ENCODE assay signal across 34 cellular contexts in the genomic region with DNA sequence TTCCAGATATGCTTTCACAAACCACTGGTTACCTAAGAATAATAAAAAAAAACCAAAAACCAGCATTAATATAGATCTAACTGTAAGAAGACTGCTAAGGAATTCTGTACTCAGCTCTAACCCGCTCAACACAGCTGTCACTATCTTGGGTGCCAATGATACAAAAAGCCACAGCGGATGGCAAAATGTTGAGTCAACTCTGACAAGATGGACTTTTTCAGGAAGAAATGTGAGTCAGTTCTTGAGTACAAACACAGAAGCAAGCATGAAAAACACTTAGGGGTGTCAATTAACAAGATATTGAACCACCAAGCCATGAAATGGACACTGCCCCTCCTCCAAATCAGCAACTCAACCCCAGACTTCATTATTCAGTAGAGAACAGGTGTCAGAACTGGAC. TPM values are rescaled to one million over a fixed set of nuclear protein-coding genes. Genes with fewer than 3 reads are reported as not detected.
DNase-seq lines count a peak whose midpoint lies in the region; ATAC-seq and TF ChIP-seq lines count a peak whose summit lies in the region.
"Had no signal": no experiment of that assay in that cellular context is flagged by ENCODE, and none has a peak within 500 bp of the region (broad histone marks: within the 10 kb centered on the region; RNA-seq: fewer than 3 reads in every experiment).

No MANE protein-coding gene starts in this region.

- TF ChIP-seq CTCF in osteocyte (IDR thresholded peaks at IDR 0.05): no peak

- ATAC-seq in GM21723 (IDR thresholded peaks at IDR 0.05; ENCODE audit: unreplicated experiment): no peak
- ATAC-seq: foreskin keratinocyte, heart left ventricle, mucosa of descending colon had no signal

- no peaks in the 10 kb centered on the region for H3K4me1 ChIP-seq in effector memory CD4-positive, alpha-beta T cell (ENCODE audit: control insufficient read depth, insufficient read depth, low read length, poor library complexity, severe bottlenecking)
- H3K4me1 ChIP-seq: ascending aorta, foreskin keratinocyte, parathyroid adenoma had no signal

- H3K36me3 Mint-ChIP-seq in osteocyte (ENCODE audit: unreplicated experiment): no peaks in the 10 kb centered on the region
- H3K36me3 Mint-ChIP-seq: activated naive CD8-positive, alpha-beta T cell treated with anti-CD3 and anti-CD28 coated beads for 36 hours had no signal

- no peaks in the 10 kb centered on the region for H3K36me3 ChIP-seq in effector memory CD4-positive, alpha-beta T cell (ENCODE audit: control insufficient read depth, insufficient read depth, low read length)
- H3K36me3 ChIP-seq: ascending aorta, esophagus muscularis mucosa, heart left ventricle had no signal

- peak; percentile 36 for DNase-seq in DMS79 treated with DMSO at 0.1 percent for 48 hours (lab: John Stamatoyannopoulos, UW)
- no peak for DNase-seq in DMS79 (lab: John Stamatoyannopoulos, UW)
- DNase-seq in RPMI7951 (ENCODE audit: low read depth): peak; percentile 22
- DNase-seq in glomerular endothelial cell (ENCODE audit: extremely low read depth, low read depth, low spot score): peak; percentile 44
- DNase-seq in osteocyte (ENCODE audit: extremely low spot score, unreplicated experiment): no peak
- DNase-seq in superior temporal gyrus (ENCODE audit: extremely low spot score): no peak
- DNase-seq in effector memory CD4-positive, alpha-beta T cell: no peak
- DNase-seq: activated CD4-positive, alpha-beta T cell treated with anti-CD3 and anti-CD28 coated beads for 4 hours; activated CD8-positive, alpha-beta memory T cell treated with anti-CD3 and anti-CD28 coated beads for 24 hours; activated naive CD8-positive, alpha-beta T cell treated with anti-CD3 and anti-CD28 coated beads for 36 hours; activated T-cell treated with anti-CD3 and anti-CD28 coated beads for 4 hours; C1 segment of cervical spinal cord; central memory CD4-positive, alpha-beta T cell; COR-L47; endodermal cell; GF-D8; heart left ventricle; kidney glomerular epithelial cell; mucosa of descending colon; NCI-H1105; NCI-H2029; NCI-H345; NCI-H774; small intestine; stimulated activated naive CD4-positive, alpha-beta T cell treated with Interleukin-2 at 50 U/mL for 16 hours had no signal

- no peaks in the 10 kb centered on the region for H3K27me3 Mint-ChIP-seq in osteocyte (ENCODE audit: unreplicated experiment)
- H3K27me3 Mint-ChIP-seq: activated naive CD8-positive, alpha-beta T cell treated with anti-CD3 and anti-CD28 coated beads for 36 hours had no signal

- no peak overlapping the region for H3K4me3 Mint-ChIP-seq in osteocyte (ENCODE audit: unreplicated experiment)
- H3K4me3 Mint-ChIP-seq: activated naive CD8-positive, alpha-beta T cell treated with anti-CD3 and anti-CD28 coated beads for 36 hours; endodermal cell; T-helper 2 cell treated with Interferon-gamma antibody and Interleukin-4, amounts not matched to agents 5 μg/mL and 100 μg/mL, for 36 hours had no signal

- no peaks in the 10 kb centered on the region for H3K9me3 ChIP-seq in effector memory CD4-positive, alpha-beta T cell (ENCODE audit: control insufficient read depth, low read length)
- H3K9me3 ChIP-seq: ascending aorta, esophagus muscularis mucosa, heart left ventricle, mucosa of descending colon had no signal

- H3K27ac ChIP-seq in effector memory CD4-positive, alpha-beta T cell (ENCODE audit: insufficient read depth, low read length, poor library complexity, severe bottlenecking): no peak overlapping the region
- H3K27ac ChIP-seq: 22Rv1, ascending aorta, esophagus muscularis mucosa, foreskin keratinocyte, heart left ventricle, parathyroid adenoma, VCaP had no signal

- H3K4me3 ChIP-seq in effector memory CD4-positive, alpha-beta T cell (ENCODE audit: insufficient read depth, low read depth, low read length, poor library complexity, severe bottlenecking): no peak overlapping the region
- H3K4me3 ChIP-seq: ascending aorta, esophagus muscularis mucosa, heart left ventricle, lung, mucosa of descending colon had no signal

- no peaks in the 10 kb centered on the region for H3K27me3 ChIP-seq in effector memory CD4-positive, alpha-beta T cell (replicated peaks; ENCODE audit: control insufficient read depth, insufficient read depth, low read length, poor library complexity, severe bottlenecking)
- H3K27me3 ChIP-seq: ascending aorta, esophagus muscularis mucosa, heart left ventricle had no signal

- H3K27ac Mint-ChIP-seq in osteocyte (ENCODE audit: unreplicated experiment): peak overlapping the region; percentile 85
- H3K27ac Mint-ChIP-seq: activated naive CD8-positive, alpha-beta T cell treated with anti-CD3 and anti-CD28 coated beads for 36 hours; endodermal cell; T-helper 2 cell treated with Interferon-gamma antibody and Interleukin-4, amounts not matched to agents 5 μg/mL and 100 μg/mL, for 36 hours had no signal

- H3K4me1 Mint-ChIP-seq in osteocyte (ENCODE audit: unreplicated experiment): peaks cover 24% of the 10 kb centered on the region
- H3K4me1 Mint-ChIP-seq: activated naive CD8-positive, alpha-beta T cell treated with anti-CD3 and anti-CD28 coated beads for 36 hours had no signal

- H3K9me3 Mint-ChIP-seq in osteocyte (ENCODE audit: unreplicated experiment): no peaks in the 10 kb centered on the region
- H3K9me3 Mint-ChIP-seq: activated naive CD8-positive, alpha-beta T cell treated with anti-CD3 and anti-CD28 coated beads for 36 hours; endodermal cell; T-helper 2 cell treated with Interferon-gamma antibody and Interleukin-4, amounts not matched to agents 5 μg/mL and 100 μg/mL, for 36 hours had no signal

RNA-seq across cellular contexts. Expression of gene CTTNBP2, which starts 55.0 kb away (rescaled TPM):
- total RNA-seq in RPMI7951 (2014; rRNA removed; shearing (Covaris generic)): under 0.01 and 0.48 TPM in 2 replicates
- total RNA-seq in glomerular endothelial cell: 1.5 and 3.9 TPM in 2 replicates
- total RNA-seq in osteocyte: 2.3 and 2.6 TPM in 2 replicates
- total RNA-seq: activated naive CD8-positive, alpha-beta T cell treated with anti-CD3 and anti-CD28 coated beads for 36 hours had no signal

Comparison
In these comparisons a context has a peak if more than half of its experiments do, and no peak if none do; other contexts are left out.
1. DNase-seq: peak in DMS79 treated with DMSO at 0.1 percent for 48 hours (single experiment), RPMI7951 (single experiment) and glomerular endothelial cell (single experiment); none in DMS79 (single experiment), osteocyte (single experiment), superior temporal gyrus (single experiment) and effector memory CD4-positive, alpha-beta T cell (0 of 3).